10 cellular contexts compared by ENCODE assay signal in the genomic region with DNA sequence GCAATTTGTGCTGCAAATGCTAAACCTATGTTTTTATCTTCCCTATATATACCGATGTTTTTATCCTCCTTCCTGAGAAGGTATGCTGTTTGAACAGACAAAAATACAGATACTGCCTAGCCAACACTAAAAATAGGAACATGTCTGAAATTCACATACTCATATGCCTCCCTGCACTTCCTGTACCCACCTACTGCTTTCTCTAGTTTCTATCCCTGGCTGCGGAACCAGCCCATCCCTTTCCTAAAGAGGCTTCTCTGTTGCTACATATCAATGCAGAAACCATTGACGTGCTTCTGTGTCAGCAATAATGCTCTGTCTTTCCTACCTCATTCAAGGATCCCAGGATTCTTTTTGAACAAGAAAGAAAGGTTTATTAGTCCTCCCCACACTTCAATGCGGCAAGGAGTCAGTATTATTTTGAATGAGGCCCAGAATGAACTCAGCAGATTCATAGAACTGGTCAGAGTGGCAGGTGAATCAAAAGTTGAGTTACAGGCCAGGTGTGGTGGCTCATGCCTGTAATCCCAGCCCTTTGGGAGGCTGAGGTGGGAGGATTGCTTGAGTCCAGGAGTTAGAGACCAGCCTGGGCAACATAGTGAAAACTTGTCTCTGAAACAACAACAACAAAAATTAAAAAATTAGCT.
DNase-seq lines count a peak whose midpoint lies in the region; ATAC-seq, FAIRE-seq and TF ChIP-seq lines count a peak whose summit lies in the region.
"Had no signal": no experiment of that assay in that cellular context is flagged by ENCODE, and none has a peak within 500 bp of the region (broad histone marks: within the 10 kb centered on the region; RNA-seq: fewer than 3 reads in every experiment).

No MANE protein-coding gene starts in this region.

- H3K36me3 ChIP-seq in tibial artery = no peaks in the 10 kb centered on the region

- no peaks in the 10 kb centered on the region for H3K9me3 ChIP-seq in tibial artery

- no peak for FAIRE-seq in H54 (lab: Jason Lieb, UNC)

- no peak for TF ChIP-seq POLR2A in GM18505 (IDR thresholded peaks at IDR 0.05; ENCODE audit: borderline replicate concordance, extremely low read depth, insufficient read depth, insufficient read length)
- no peak for TF ChIP-seq POLR2A in H54 (IDR thresholded peaks at IDR 0.05; ENCODE audit: low read depth, low read length)

- H3K27ac ChIP-seq in tibial artery = no peak overlapping the region
- H3K27ac ChIP-seq: parathyroid adenoma had no signal

- H3K27me3 ChIP-seq in tibial artery = no peaks in the 10 kb centered on the region

- no peaks in the 10 kb centered on the region for H3K4me1 ChIP-seq in tibial artery
- H3K4me1 ChIP-seq: parathyroid adenoma had no signal

- peak; percentile 97 for ATAC-seq in GM18505 (IDR thresholded peaks at IDR 0.05; ENCODE audit: unreplicated experiment)
- peak; percentile 87 for ATAC-seq in GM21381 (IDR thresholded peaks at IDR 0.05; ENCODE audit: unreplicated experiment)
- peak; percentile 96 for ATAC-seq in HG03378 (IDR thresholded peaks at IDR 0.05; ENCODE audit: unreplicated experiment)
- no peak for ATAC-seq in sciatic nerve

- intact Hi-C loops in sciatic nerve (cut with DNase I) (loop anchor here (5.0 kb wide), 1 partner anchor 1735 kb away; no protein-coding TSS in a partner anchor), tibial artery (cut with DNase I; ENCODE audit: low total_unique reads) (no loop called here)

- no peak for TF ChIP-seq CTCF in tibial artery (IDR thresholded peaks at IDR 0.05)

- DNase-seq in germinal center (ENCODE audit: low spot score) = peak; percentile 9
- DNase-seq in H54 (ENCODE audit: insufficient read length, low spot score) = no peak
- no peak for DNase-seq in SHP77 (lab: John Stamatoyannopoulos, UW)
- no peak for DNase-seq in sciatic nerve (ENCODE audit: low spot score)
- no peak for DNase-seq in tibial artery
- DNase-seq: NCI-H226 had no signal

- H3K4me3 ChIP-seq in tibial artery = no peak overlapping the region
